ENCODE assay signal across 13 cellular contexts in the genomic region with DNA sequence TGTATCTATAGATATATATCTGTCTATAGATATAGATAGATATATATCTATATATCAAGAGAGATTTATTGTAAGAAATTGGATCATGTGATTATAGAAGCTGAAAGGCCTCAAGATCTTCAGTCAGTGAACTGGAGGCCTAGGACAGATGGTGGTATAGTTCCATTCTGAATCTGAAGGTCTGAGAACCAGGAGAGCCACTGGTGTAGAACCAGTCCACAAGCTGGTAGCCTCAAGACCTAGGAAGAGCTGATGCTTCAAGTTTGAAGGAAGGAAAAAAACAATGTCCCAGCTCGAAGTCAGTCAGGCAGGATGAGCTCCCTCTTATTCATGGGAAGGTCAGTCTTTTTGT.
DNase-seq lines count a peak whose midpoint lies in the region; ATAC-seq and TF ChIP-seq lines count a peak whose summit lies in the region.
"Had no signal": no experiment of that assay in that cellular context is flagged by ENCODE, and none has a peak within 500 bp of the region (broad histone marks: within the 10 kb centered on the region; RNA-seq: fewer than 3 reads in every experiment).

No MANE protein-coding gene starts in this region.

- intact Hi-C loops in CD14-positive monocyte (cut with micrococcal nuclease), result no loop called here

- H3K4me1 Mint-ChIP-seq in T-helper 1 cell treated with Interleukin-12 subunit alpha and Interleukin-12 subunit beta and Interleukin-4 antibody, amounts not matched to agents 30 μg/mL and 1 μg/mL, for 36 hours (ENCODE audit: low read depth), result peaks cover 36% of the 10 kb centered on the region
- H3K4me1 Mint-ChIP-seq in CD14-positive monocyte, result peaks cover 5% of the 10 kb centered on the region

- H3K27ac Mint-ChIP-seq in T-helper 1 cell treated with Interleukin-12 subunit alpha and Interleukin-12 subunit beta and Interleukin-4 antibody, amounts not matched to agents 30 μg/mL and 1 μg/mL, for 36 hours, result peak overlapping the region; percentile 80
- H3K27ac Mint-ChIP-seq in CD14-positive monocyte, result no peak overlapping the region

- no peaks in the 10 kb centered on the region for H3K27me3 Mint-ChIP-seq in T-helper 1 cell treated with Interleukin-12 subunit alpha and Interleukin-12 subunit beta and Interleukin-4 antibody, amounts not matched to agents 30 μg/mL and 1 μg/mL, for 36 hours (ENCODE audit: low read depth)
- peaks cover 0 to 5% (median 2%) of the 10 kb centered on the region in 3 donors for H3K27me3 Mint-ChIP-seq in CD14-positive monocyte (ENCODE audit: low read depth in 3 of 3)

- TF ChIP-seq CTCF in CD14-positive monocyte (IDR thresholded peaks at IDR 0.05), result no peak

- DNase-seq in CD14-positive monocyte (ENCODE audit: low spot score), result no peak
- DNase-seq in NOMO-1 treated with dmso at 0.1 percent for 144 hours (lab: John Stamatoyannopoulos, UW; ENCODE audit: unreplicated experiment), result no peak
- no peak for DNase-seq in ecto neural progenitor cell (ENCODE audit: low spot score)
- no peak for DNase-seq in NCI-H2081 treated with DMSO at 0.1 percent for 48 hours (lab: John Stamatoyannopoulos, UW)
- DNase-seq: activated T-cell treated with anti-CD3 and anti-CD28 coated beads for 4 hours; effector memory CD4-positive, alpha-beta T cell; NCI-H2029 had no signal

- ATAC-seq in GM18907 (IDR thresholded peaks at IDR 0.05; ENCODE audit: unreplicated experiment) (peak; percentile 75), GM21515 (IDR thresholded peaks at IDR 0.05; ENCODE audit: unreplicated experiment) (peak; percentile 50), HG03064 (IDR thresholded peaks at IDR 0.05; ENCODE audit: low read depth, unreplicated experiment) (peak; percentile 75)
- ATAC-seq: HCT116, Panc1 had no signal

- H3K9me3 Mint-ChIP-seq in T-helper 1 cell treated with Interleukin-12 subunit alpha and Interleukin-12 subunit beta and Interleukin-4 antibody, amounts not matched to agents 30 μg/mL and 1 μg/mL, for 36 hours, result no peaks in the 10 kb centered on the region
- H3K9me3 Mint-ChIP-seq in CD14-positive monocyte, result peaks cover 0 to 3% (median 0%) of the 10 kb centered on the region in 7 donors

- no peak overlapping the region for H3K4me3 Mint-ChIP-seq in T-helper 1 cell treated with Interleukin-12 subunit alpha and Interleukin-12 subunit beta and Interleukin-4 antibody, amounts not matched to agents 30 μg/mL and 1 μg/mL, for 36 hours
- H3K4me3 Mint-ChIP-seq in CD14-positive monocyte, result no peak overlapping the region

- peaks cover 4% of the 10 kb centered on the region for H3K36me3 Mint-ChIP-seq in T-helper 1 cell treated with Interleukin-12 subunit alpha and Interleukin-12 subunit beta and Interleukin-4 antibody, amounts not matched to agents 30 μg/mL and 1 μg/mL, for 36 hours (ENCODE audit: low read depth)
- H3K36me3 Mint-ChIP-seq in CD14-positive monocyte, result no peaks in the 10 kb centered on the region
